ENCODE assay signal across 22 cellular contexts in the genomic region with DNA sequence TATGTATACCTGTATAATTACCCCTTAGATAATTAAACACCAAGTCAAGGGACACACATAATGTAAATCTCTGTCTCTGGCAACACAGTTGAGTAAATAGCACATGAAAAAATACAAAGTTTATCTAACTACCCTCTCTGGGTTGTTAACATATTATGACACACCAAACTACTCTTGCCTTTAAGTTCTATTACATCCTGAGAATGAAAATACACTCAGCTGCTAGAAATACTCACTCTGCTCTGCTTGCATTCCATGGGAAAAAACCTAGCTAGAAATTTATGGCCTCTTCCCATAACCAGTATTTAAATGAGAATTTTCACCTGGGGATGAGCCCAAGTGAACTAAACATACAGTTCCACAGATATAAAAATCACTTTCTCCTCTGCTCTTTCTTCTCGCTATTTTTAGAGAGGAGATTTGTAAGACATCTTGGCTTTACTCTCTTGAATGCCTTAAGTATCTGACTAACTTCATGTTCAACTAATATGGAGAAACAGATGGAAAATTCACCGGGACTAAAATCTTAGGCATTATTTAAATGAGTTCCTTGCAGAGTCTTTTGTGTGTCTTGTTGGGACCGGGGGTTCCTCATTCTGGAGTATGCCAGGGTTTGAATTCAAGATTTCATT.
A peak's percentile ranks its signal among the peaks of the same experiment; 100 is the strongest.
DNase-seq lines count a peak whose midpoint lies in the region; ATAC-seq, FAIRE-seq and TF ChIP-seq lines count a peak whose summit lies in the region.
"Had no signal": no experiment of that assay in that cellular context is flagged by ENCODE, and none has a peak within 500 bp of the region (broad histone marks: within the 10 kb centered on the region; RNA-seq: fewer than 3 reads in every experiment).

No MANE protein-coding gene starts in this region.

- no peaks in the 10 kb centered on the region for H3K27me3 ChIP-seq in CD4-positive, CD25-positive, alpha-beta regulatory T cell (ENCODE audit: control insufficient read depth, insufficient read depth, low read length)
- no peaks in the 10 kb centered on the region for H3K27me3 ChIP-seq in GM23248 (replicated peaks; ENCODE audit: insufficient read depth)
- no peaks in the 10 kb centered on the region for H3K27me3 ChIP-seq in astrocyte (ENCODE audit: insufficient read depth, low read length)
- no peaks in the 10 kb centered on the region for H3K27me3 ChIP-seq in osteoblast (ENCODE audit: insufficient read depth, low read length)
- H3K27me3 ChIP-seq in small intestine (ENCODE audit: control insufficient read depth in 2 of 2, insufficient read depth in 2 of 2, low read length in 2 of 2), result no peaks in the 10 kb centered on the region
- H3K27me3 ChIP-seq: SJSA1, transverse colon had no signal

- H3K4me2 ChIP-seq in GM23248 (ENCODE audit: unreplicated experiment), result peak overlapping the region; percentile 17
- no peak overlapping the region for H3K4me2 ChIP-seq in astrocyte (ENCODE audit: low read length)
- no peak overlapping the region for H3K4me2 ChIP-seq in osteoblast (ENCODE audit: insufficient read depth, low read length)

- no peak for ATAC-seq in CD4-positive, CD25-positive, alpha-beta regulatory T cell (ENCODE audit: low read depth in 2 of 2)
- ATAC-seq: stimulated activated naive CD8-positive, alpha-beta T cell treated with anti-CD3 and anti-CD28 coated beads, Interleukin-15, Interleukin-2, amounts not matched to agents 100 U/mL and 50 U/mL, for 24 hours had no signal

- H3K79me2 ChIP-seq in GM23248 (ENCODE audit: insufficient read depth) (no peaks in the 10 kb centered on the region), astrocyte (ENCODE audit: insufficient read depth, low read length) (no peaks in the 10 kb centered on the region), osteoblast (ENCODE audit: insufficient read depth, low read length) (no peaks in the 10 kb centered on the region)

- 0 out of 2 replicates have a peak, but pooled peaks cover 12% of the 10 kb centered on the region for H3F3A ChIP-seq in GM23248 (ENCODE audit: insufficient read depth)

- H3K27ac ChIP-seq in CD4-positive, CD25-positive, alpha-beta regulatory T cell (ENCODE audit: insufficient read depth, low read length, poor library complexity, severe bottlenecking), result no peak overlapping the region
- H3K27ac ChIP-seq in GM23248 (peak overlapping the region; percentile 24; the same call in 1 of the 2 replicates), astrocyte (ENCODE audit: low read depth, low read length) (no peak overlapping the region), osteoblast (ENCODE audit: low read depth, low read length) (no peak overlapping the region), small intestine (ENCODE audit: low read depth in 1 of 2, low read length in 1 of 2) (no peak overlapping the region)
- H3K27ac ChIP-seq: SJSA1, transverse colon had no signal

- no peaks in the 10 kb centered on the region for H3K36me3 ChIP-seq in CD4-positive, CD25-positive, alpha-beta regulatory T cell (ENCODE audit: control insufficient read depth, insufficient read depth, low read length)
- no peaks in the 10 kb centered on the region for H3K36me3 ChIP-seq in GM23248 (ENCODE audit: low read depth)
- H3K36me3 ChIP-seq in astrocyte (ENCODE audit: insufficient read depth, low read length), result no peaks in the 10 kb centered on the region
- H3K36me3 ChIP-seq in osteoblast (ENCODE audit: insufficient read depth, low read length), result no peaks in the 10 kb centered on the region
- no peaks in the 10 kb centered on the region for H3K36me3 ChIP-seq in small intestine (ENCODE audit: control insufficient read depth in 2 of 2, insufficient read depth in 2 of 2, low read length in 2 of 2)
- H3K36me3 ChIP-seq: SJSA1, transverse colon had no signal

- TF ChIP-seq CTCF in astrocyte (IDR thresholded peaks at IDR 0.05; ENCODE audit: insufficient read depth, low read depth, low read length) (no peak), osteoblast (IDR thresholded peaks at IDR 0.05; ENCODE audit: extremely low read depth, low read depth, low read length) (no peak)

- peak overlapping the region; percentile 29 to 57 (median 36) for H3K27ac Mint-ChIP-seq in CD4-positive, CD25-positive, alpha-beta regulatory T cell
- peak overlapping the region; percentile 1 for H3K27ac Mint-ChIP-seq in astrocyte (ENCODE audit: unreplicated experiment)
- H3K27ac Mint-ChIP-seq: dendritic cell treated with granulocyte-macrophage colony-stimulating factor and Interleukin-4, amounts not matched to agents 40 ng/mL and 50 ng/mL, for 4 days had no signal

- in situ Hi-C loops in GM23248 (cut with MboI), result no loop called here

- H3K4me1 Mint-ChIP-seq in CD4-positive, CD25-positive, alpha-beta regulatory T cell, result peaks cover 12 to 47% (median 30%) of the 10 kb centered on the region in 4 donors
- peaks cover 12% of the 10 kb centered on the region for H3K4me1 Mint-ChIP-seq in astrocyte (ENCODE audit: low read depth, unreplicated experiment)

- WGBS in GM23248 (ENCODE audit: low coverage in 1 of 2, low lambda C conversion rate in 2 of 2, missing lambda C conversion rate in 2 of 2), 2 experiments, result 18 to 19% methylated on average over 3 of the region's 3 CpGs
- WGBS in small intestine, 3 donors, result 80 to 85% (median 82%) methylated on average over 3 of the region's 3 CpGs

- H3K9me3 Mint-ChIP-seq in CD4-positive, CD25-positive, alpha-beta regulatory T cell, result peaks cover 0 to 3% (median 0%) of the 10 kb centered on the region in 7 donors
- peaks cover 8% of the 10 kb centered on the region for H3K9me3 Mint-ChIP-seq in astrocyte (ENCODE audit: unreplicated experiment)
- H3K9me3 Mint-ChIP-seq: dendritic cell treated with granulocyte-macrophage colony-stimulating factor and Interleukin-4, amounts not matched to agents 40 ng/mL and 50 ng/mL, for 4 days had no signal

- H3K36me3 Mint-ChIP-seq in CD4-positive, CD25-positive, alpha-beta regulatory T cell, result peaks cover 9% of the 10 kb centered on the region
- H3K36me3 Mint-ChIP-seq in astrocyte (ENCODE audit: low read depth, unreplicated experiment), result peaks cover 2% of the 10 kb centered on the region

- peak; percentile 70 for FAIRE-seq in astrocyte (lab: Jason Lieb, UNC)
- no peak for FAIRE-seq in small intestine (lab: Jason Lieb, UNC)
- FAIRE-seq in urothelium cell line (lab: Jason Lieb, UNC), result no peak
- FAIRE-seq: endothelial cell of umbilical vein, TTC549 had no signal

- H3K9me3 ChIP-seq in CD4-positive, CD25-positive, alpha-beta regulatory T cell (ENCODE audit: control insufficient read depth in 2 of 2, low read length in 2 of 2), result no peaks in the 10 kb centered on the region
- no peaks in the 10 kb centered on the region for H3K9me3 ChIP-seq in GM23248 (ENCODE audit: low read depth)
- no peaks in the 10 kb centered on the region for H3K9me3 ChIP-seq in astrocyte (ENCODE audit: insufficient read depth, low read depth, low read length)
- no peaks in the 10 kb centered on the region for H3K9me3 ChIP-seq in osteoblast (ENCODE audit: low read depth, low read length)
- no peaks in the 10 kb centered on the region for H3K9me3 ChIP-seq in small intestine (ENCODE audit: control insufficient read depth, low read depth)
- H3K9me3 ChIP-seq: SJSA1, transverse colon had no signal

- H3K4me3 Mint-ChIP-seq in CD4-positive, CD25-positive, alpha-beta regulatory T cell, result peak overlapping the region in 1 of 4 donors; percentile 87
- no peak overlapping the region for H3K4me3 Mint-ChIP-seq in astrocyte (ENCODE audit: unreplicated experiment)
- H3K4me3 Mint-ChIP-seq: dendritic cell treated with granulocyte-macrophage colony-stimulating factor and Interleukin-4, amounts not matched to agents 40 ng/mL and 50 ng/mL, for 4 days had no signal

- no peak for DNase-seq in CD4-positive, CD25-positive, alpha-beta regulatory T cell
- DNase-seq in GM23248 (peak; percentile 38), astrocyte (ENCODE audit: low read depth) (no peak), osteoblast (ENCODE audit: insufficient read length, low spot score, missing footprints) (no peak), occipital lobe (lab: John Stamatoyannopoulos, UW) (no peak), small intestine (no peak), HuH-7 (ENCODE audit: low spot score) (no peak), urothelium cell line (ENCODE audit: low spot score) (no peak)
- DNase-seq: amygdala; HCEC 1CT; NCI-H1092 treated with DMSO at 0.1 percent for 48 hours; NCI-H1930; NCI-H2227 treated with DMSO at 0.1 percent for 48 hours; NCI-H748 treated with DMSO at 0.1 percent for 48 hours; stimulated activated CD4-positive, alpha-beta T cell treated with anti-CD3 and anti-CD28 coated beads, Interleukin-4, amount 100 ng/mL, for 4 hours; stimulated activated naive CD8-positive, alpha-beta T cell treated with anti-CD3 and anti-CD28 coated beads, Interleukin-15, Interleukin-2, amounts not matched to agents 100 U/mL and 50 U/mL, for 24 hours; T-helper 1 cell; transverse colon had no signal

- H4K20me1 ChIP-seq in GM23248 (ENCODE audit: insufficient read depth) (no peaks in the 10 kb centered on the region), astrocyte (ENCODE audit: insufficient read depth, low read length) (no peaks in the 10 kb centered on the region), osteoblast (ENCODE audit: insufficient read depth, low read length) (no peaks in the 10 kb centered on the region)

- H3K9me2 ChIP-seq in GM23248 (ENCODE audit: insufficient read depth), result no peaks in the 10 kb centered on the region

- no peak overlapping the region for H3K4me3 ChIP-seq in CD4-positive, CD25-positive, alpha-beta regulatory T cell (ENCODE audit: low read depth, low read length)
- H3K4me3 ChIP-seq in GM23248 (no peak overlapping the region), astrocyte (ENCODE audit: insufficient read depth, low read depth, low read length) (no peak overlapping the region), osteoblast (ENCODE audit: insufficient read depth, low read length) (no peak overlapping the region), small intestine (ENCODE audit: low read depth in 1 of 2, low read length in 2 of 2) (no peak overlapping the region)
- H3K4me3 ChIP-seq: SJSA1, transverse colon had no signal

- H3K4me1 ChIP-seq in CD4-positive, CD25-positive, alpha-beta regulatory T cell (ENCODE audit: control insufficient read depth, insufficient read depth, low read length, poor library complexity, severe bottlenecking), result no peaks in the 10 kb centered on the region
- H3K4me1 ChIP-seq in GM23248 (ENCODE audit: insufficient read depth) (peaks cover 22% of the 10 kb centered on the region), astrocyte (ENCODE audit: insufficient read depth, low read length) (peaks cover 3% of the 10 kb centered on the region), osteoblast (ENCODE audit: insufficient read depth, low read length) (peaks cover 8% of the 10 kb centered on the region), small intestine (ENCODE audit: control insufficient read depth in 2 of 2, insufficient read depth in 1 of 2, low read depth in 1 of 2, low read length in 1 of 2) (no peaks in the 10 kb centered on the region)

- H3K27me3 Mint-ChIP-seq in CD4-positive, CD25-positive, alpha-beta regulatory T cell, result no peaks in the 10 kb centered on the region
- no peaks in the 10 kb centered on the region for H3K27me3 Mint-ChIP-seq in astrocyte (ENCODE audit: low read depth, unreplicated experiment)
- H3K27me3 Mint-ChIP-seq: dendritic cell treated with granulocyte-macrophage colony-stimulating factor and Interleukin-4, amounts not matched to agents 40 ng/mL and 50 ng/mL, for 4 days had no signal

- no peak overlapping the region for H3K9ac ChIP-seq in GM23248
- H3K9ac ChIP-seq in astrocyte (ENCODE audit: low read length), result no peak overlapping the region

- peak overlapping the region; percentile 48 for H2AFZ ChIP-seq in GM23248
- H2AFZ ChIP-seq in astrocyte (ENCODE audit: low read depth, low read length), result no peak overlapping the region
- H2AFZ ChIP-seq in osteoblast (ENCODE audit: low read length), result peak overlapping the region; percentile 78
